In genomic region chr10:4013651-4014085, GRCh38 we compare ENCODE assay signal across 8 cellular contexts.
DNase-seq lines count a peak whose midpoint lies in the region; ATAC-seq and TF ChIP-seq lines count a peak whose summit lies in the region.

No MANE protein-coding gene starts in this region.

- DNase-seq in activated T-cell treated with anti-CD3 and anti-CD28 coated beads, Interleukin-2, amount 50 U/mL, for 24 hours, result peak; percentile 65
- DNase-seq in stimulated activated CD4-positive, alpha-beta T cell treated with anti-CD3 and anti-CD28 coated beads, Interleukin-4, amount 100 ng/mL, for 24 hours, result peak; percentile 63
- DNase-seq in NCI-H2171 (lab: John Stamatoyannopoulos, UW), result no peak
- DNase-seq in HCEC 1CT, result no peak
- no peak for DNase-seq in osteocyte (ENCODE audit: extremely low spot score, unreplicated experiment)
- no peak for DNase-seq in AG08396 (ENCODE audit: low spot score)

- no peak for TF ChIP-seq CTCF in osteocyte (IDR thresholded peaks at IDR 0.05)

- no peak overlapping the region for H3K4me3 Mint-ChIP-seq in activated T-cell treated with anti-CD3 and anti-CD28 coated beads, Interleukin-2, amount 50 U/mL, for 24 hours
- H3K4me3 Mint-ChIP-seq in osteocyte (ENCODE audit: unreplicated experiment), result no peak overlapping the region

- H3K27me3 Mint-ChIP-seq in activated T-cell treated with anti-CD3 and anti-CD28 coated beads, Interleukin-2, amount 50 U/mL, for 24 hours, result no peaks in the 10 kb centered on the region
- H3K27me3 Mint-ChIP-seq in osteocyte (ENCODE audit: unreplicated experiment), result no peaks in the 10 kb centered on the region

- peaks cover 25% of the 10 kb centered on the region for H3K4me1 Mint-ChIP-seq in activated T-cell treated with anti-CD3 and anti-CD28 coated beads, Interleukin-2, amount 50 U/mL, for 24 hours (ENCODE audit: low read depth)
- no peaks in the 10 kb centered on the region for H3K4me1 Mint-ChIP-seq in osteocyte (ENCODE audit: unreplicated experiment)

- no peaks in the 10 kb centered on the region for H3K9me3 Mint-ChIP-seq in activated T-cell treated with anti-CD3 and anti-CD28 coated beads, Interleukin-2, amount 50 U/mL, for 24 hours
- no peaks in the 10 kb centered on the region for H3K9me3 Mint-ChIP-seq in osteocyte (ENCODE audit: unreplicated experiment)

- peak; percentile 78 for ATAC-seq in GM19035 (IDR thresholded peaks at IDR 0.05; ENCODE audit: unreplicated experiment)
- ATAC-seq in HG02973 (IDR thresholded peaks at IDR 0.05; ENCODE audit: unreplicated experiment), result peak; percentile 62

- H3K27ac Mint-ChIP-seq in activated T-cell treated with anti-CD3 and anti-CD28 coated beads, Interleukin-2, amount 50 U/mL, for 24 hours, result peak overlapping the region; percentile 60
- no peak overlapping the region for H3K27ac Mint-ChIP-seq in osteocyte (ENCODE audit: unreplicated experiment)

- no peaks in the 10 kb centered on the region for H3K36me3 Mint-ChIP-seq in activated T-cell treated with anti-CD3 and anti-CD28 coated beads, Interleukin-2, amount 50 U/mL, for 24 hours (ENCODE audit: low read depth)
- no peaks in the 10 kb centered on the region for H3K36me3 Mint-ChIP-seq in osteocyte (ENCODE audit: unreplicated experiment)

Comparison
In these comparisons a context has a peak if more than half of its experiments do, and no peak if none do; other contexts are left out.
1. DNase-seq: peak in activated T-cell treated with anti-CD3 and anti-CD28 coated beads, Interleukin-2, amount 50 U/mL, for 24 hours (single experiment) and stimulated activated CD4-positive, alpha-beta T cell treated with anti-CD3 and anti-CD28 coated beads, Interleukin-4, amount 100 ng/mL, for 24 hours (single experiment); none in NCI-H2171 (single experiment), HCEC 1CT (single experiment), osteocyte (single experiment) and AG08396 (single experiment).